1 cellular context compared by ENCODE assay signal in genomic region chr3:185737020-185737419, GRCh38.
TF ChIP-seq lines count a peak whose summit lies in the region.

No MANE protein-coding gene starts in this region.

TF ChIP-seq in A549, 52 proteins besides CTCF, POLR2A, EP300 and RAD21 (continued from another document):
- TF ChIP-seq, protein P1, sequence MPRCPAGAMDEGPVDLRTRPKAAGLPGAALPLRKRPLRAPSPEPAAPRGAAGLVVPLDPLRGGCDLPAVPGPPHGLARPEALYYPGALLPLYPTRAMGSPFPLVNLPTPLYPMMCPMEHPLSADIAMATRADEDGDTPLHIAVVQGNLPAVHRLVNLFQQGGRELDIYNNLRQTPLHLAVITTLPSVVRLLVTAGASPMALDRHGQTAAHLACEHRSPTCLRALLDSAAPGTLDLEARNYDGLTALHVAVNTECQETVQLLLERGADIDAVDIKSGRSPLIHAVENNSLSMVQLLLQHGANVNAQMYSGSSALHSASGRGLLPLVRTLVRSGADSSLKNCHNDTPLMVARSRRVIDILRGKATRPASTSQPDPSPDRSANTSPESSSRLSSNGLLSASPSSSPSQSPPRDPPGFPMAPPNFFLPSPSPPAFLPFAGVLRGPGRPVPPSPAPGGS (IDR thresholded peaks at IDR 0.05): no peak
- no peak for TF ChIP-seq POLR2AphosphoS2 (conservative IDR thresholded peaks at IDR 0.05; ENCODE audit: low read length)
